ENCODE assay signal across 8 cellular contexts in the genomic region with DNA sequence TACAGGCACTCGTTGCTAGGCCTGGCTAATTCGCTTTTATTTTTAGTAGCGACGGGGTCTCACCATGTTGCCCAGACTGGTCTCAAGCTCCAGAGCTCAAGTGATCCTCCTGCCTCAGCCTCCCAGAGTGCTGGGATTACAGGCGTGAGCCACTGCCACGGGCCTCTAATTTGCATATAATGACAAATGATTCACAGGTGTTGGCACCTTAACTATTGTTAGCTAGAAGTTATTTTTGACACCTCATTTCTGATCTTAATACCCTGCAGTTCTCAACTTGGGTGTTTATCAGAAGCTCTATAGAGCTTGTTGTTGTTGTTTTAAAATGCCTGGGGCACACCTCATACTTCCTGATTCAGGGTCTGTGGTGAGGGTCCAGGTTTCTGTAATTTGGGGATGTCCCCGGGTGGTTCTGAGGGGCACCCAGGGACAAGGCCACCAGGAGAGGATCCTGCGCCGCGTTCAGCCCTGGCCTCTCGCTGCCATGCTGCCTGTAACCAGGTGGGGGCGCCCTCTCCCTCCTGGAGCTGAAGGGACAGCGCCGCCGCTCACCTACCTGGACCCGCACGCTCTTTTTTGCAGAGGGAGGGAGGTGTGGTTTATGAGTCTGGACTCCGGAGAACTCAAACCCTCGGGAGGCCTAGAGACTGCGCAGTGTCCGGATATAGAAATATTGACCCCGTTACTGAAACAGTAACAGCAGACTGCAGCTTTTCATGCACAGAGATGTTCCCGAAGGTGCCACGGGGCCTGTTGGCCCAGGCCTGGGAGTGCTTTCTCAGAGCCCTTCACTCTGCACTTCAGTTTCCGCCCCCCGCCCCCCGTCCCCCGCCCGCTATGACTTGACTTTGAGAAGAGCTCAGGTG. TPM values are rescaled to one million over a fixed set of nuclear protein-coding genes. Genes with fewer than 3 reads are reported as not detected.
DNase-seq lines count a peak whose midpoint lies in the region; ATAC-seq and TF ChIP-seq lines count a peak whose summit lies in the region.

No MANE protein-coding gene starts in this region.

- no peak overlapping the region for H3K27ac Mint-ChIP-seq in dendritic cell treated with granulocyte-macrophage colony-stimulating factor and Interleukin-4, amounts not matched to agents 40 ng/mL and 50 ng/mL, for 4 days

- peaks cover 15% of the 10 kb centered on the region for H3K4me1 Mint-ChIP-seq in dendritic cell treated with granulocyte-macrophage colony-stimulating factor and Interleukin-4, amounts not matched to agents 40 ng/mL and 50 ng/mL, for 4 days (ENCODE audit: low read depth)

- WGBS in right lobe of liver (ENCODE audit: insufficient coverage, low coverage, low lambda C conversion rate, missing lambda C conversion rate), result 16% methylated on average over 22 of the region's 29 CpGs

- DNase-seq in A172 (ENCODE audit: low spot score), result peak; percentile 31
- peak; percentile 73 for DNase-seq in NCI-H460 (ENCODE audit: extremely low read depth, low read depth)
- DNase-seq in activated CD4-positive, alpha-beta T cell treated with anti-CD3 and anti-CD28 coated beads, Interleukin-2, amount 50 U/mL, for 24 hours (ENCODE audit: low read depth in 1 of 2, low spot score in 1 of 2), result peak; percentile 71 to 72
- peak; percentile 87 to 91 (median 88) for DNase-seq in right lobe of liver
- peak; percentile 57 to 63 (median 61) for DNase-seq in stimulated activated CD4-positive, alpha-beta T cell treated with anti-CD3 and anti-CD28 coated beads, TNF-alpha, amount 100 ng/mL, for 4 hours (ENCODE audit: low read depth in 3 of 3)

- peak overlapping the region; percentile 55 for H3K4me3 Mint-ChIP-seq in dendritic cell treated with granulocyte-macrophage colony-stimulating factor and Interleukin-4, amounts not matched to agents 40 ng/mL and 50 ng/mL, for 4 days

- intact Hi-C loops in dendritic cell treated with granulocyte-macrophage colony-stimulating factor and Interleukin-4, amounts not matched to agents 40 ng/mL and 50 ng/mL, for 4 days (cut with micrococcal nuclease), result loop anchor here (5.0 kb wide), 2 partner anchors 134 to 334 kb away; a partner anchor contains a TSS
- intact Hi-C loops in right lobe of liver (cut with DNase I), result no loop called here

- no peaks in the 10 kb centered on the region for H3K27me3 ChIP-seq in right lobe of liver

- H3K9me3 ChIP-seq in right lobe of liver, result no peaks in the 10 kb centered on the region

- no peaks in the 10 kb centered on the region for H3K36me3 ChIP-seq in right lobe of liver

- H3K4me3 ChIP-seq in right lobe of liver, result peak overlapping the region in 2 of 3 donors; percentile 13 to 32

- ATAC-seq in GM18858 (IDR thresholded peaks at IDR 0.05; ENCODE audit: unreplicated experiment) (peak; percentile 42), HG03097 (IDR thresholded peaks at IDR 0.05; ENCODE audit: low FRiP score, unreplicated experiment) (peak; percentile 60), right lobe of liver (peak; percentile 99 to 100 (median 99))

- peaks cover 26% of the 10 kb centered on the region for H3K27me3 Mint-ChIP-seq in dendritic cell treated with granulocyte-macrophage colony-stimulating factor and Interleukin-4, amounts not matched to agents 40 ng/mL and 50 ng/mL, for 4 days

- TF ChIP-seq POLR2A in right lobe of liver (IDR thresholded peaks at IDR 0.05), result no peak

- no peaks in the 10 kb centered on the region for H3K4me1 ChIP-seq in right lobe of liver

- no peaks in the 10 kb centered on the region for H3K9me3 Mint-ChIP-seq in dendritic cell treated with granulocyte-macrophage colony-stimulating factor and Interleukin-4, amounts not matched to agents 40 ng/mL and 50 ng/mL, for 4 days

- H3K36me3 Mint-ChIP-seq in dendritic cell treated with granulocyte-macrophage colony-stimulating factor and Interleukin-4, amounts not matched to agents 40 ng/mL and 50 ng/mL, for 4 days (ENCODE audit: low read depth), result no peaks in the 10 kb centered on the region

- peak; percentile 96 to 99 (median 98) for TF ChIP-seq CTCF in right lobe of liver (IDR thresholded peaks at IDR 0.05)

- no peak overlapping the region for H3K27ac ChIP-seq in right lobe of liver

RNA-seq across cellular contexts. Expression of a gene that starts 23.0 kb away (rescaled TPM):
- 83.8 and 88.5 TPM in 2 replicates for total RNA-seq in A172 (2014; rRNA removed; shearing (Covaris generic))
- total RNA-seq in NCI-H460 (2014; rRNA removed; shearing (Covaris generic)), result 53.5 and 56.5 TPM in 2 replicates
- polyA plus RNA-seq in NCI-H460 (2014; cell fraction: nucleus; rRNA removed), result 58.7 and 67.8 TPM in 2 replicates
- under 1 TPM in 5 of 6 experiments, not detected in 1; 0.22 to 0.80 (median 0.50) TPM for total RNA-seq in right lobe of liver

Comparison
In these comparisons a context has a peak if more than half of its experiments do, and no peak if none do; other contexts are left out.
1. DNase-seq: peak in every context shown above with its lines; median percentile 88 in right lobe of liver; 73 in NCI-H460; 72 in activated CD4-positive, alpha-beta T cell treated with anti-CD3 and anti-CD28 coated beads, Interleukin-2, amount 50 U/mL, for 24 hours; 61 in stimulated activated CD4-positive, alpha-beta T cell treated with anti-CD3 and anti-CD28 coated beads, TNF-alpha, amount 100 ng/mL, for 4 hours; 31 in A172.
2. ATAC-seq: peak in every context shown above with its lines; median percentile 99 in right lobe of liver; 60 in HG03097; 42 in GM18858.
3. RNA of a gene that starts 23.0 kb away (total RNA-seq): 83.8 to 88.5 TPM in A172 and 53.5 to 56.5 TPM in NCI-H460; 0.22 to 0.80 TPM in right lobe of liver; every median in the first group is over 10 times any median in the second.